In genomic region chr9:111966324-111966723, GRCh38 we compare ENCODE assay signal across 24 cellular contexts.
DNase-seq lines count a peak whose midpoint lies in the region; ATAC-seq and TF ChIP-seq lines count a peak whose summit lies in the region.
"Had no signal": no experiment of that assay in that cellular context is flagged by ENCODE, and none has a peak within 500 bp of the region (broad histone marks: within the 10 kb centered on the region; RNA-seq: fewer than 3 reads in every experiment).

No MANE protein-coding gene starts in this region.

- H4K91ac ChIP-seq in IMR-90 (ENCODE audit: insufficient read depth, low read depth, low read length), result peak overlapping the region; percentile 76

- H4K5ac ChIP-seq in IMR-90 (ENCODE audit: low read depth, low read length), result peak overlapping the region; percentile 78; the same call in 1 of the 2 replicates
- H4K5ac ChIP-seq in mesendoderm (ENCODE audit: low read length), result no peak overlapping the region

- H3K79me1 ChIP-seq in IMR-90 (ENCODE audit: low read depth in 1 of 2, low read length in 2 of 2) (peaks cover 0 to 8% of the 10 kb centered on the region in 2 experiments; a peak in 2 of 4 replicates), mesendoderm (ENCODE audit: low read length) (no peaks in the 10 kb centered on the region)

- H3K4ac ChIP-seq in IMR-90 (ENCODE audit: low read depth, low read length) (peak overlapping the region; percentile 85), mesendoderm (ENCODE audit: low read depth, low read length) (no peak overlapping the region)

- dilution Hi-C loops in IMR-90 (cut with HindIII; ENCODE audit: low sequenced_read_pairs, unreplicated experiment), result no loop called here

- peaks cover 12% of the 10 kb centered on the region for H3K27me3 Mint-ChIP-seq in activated T-helper 1 cell treated with anti-CD3 and anti-CD28 coated beads, Interleukin-12 subunit alpha, Interleukin-12 subunit beta, Interleukin-2, Interleukin-4 antibody, amounts not matched to agents 30 ng/mL and 10 ng/mL and 1 ng/mL, durations not matched to agents 14 hours and 24 hours and 36 hours (ENCODE audit: insufficient read depth)
- peaks cover 22% of the 10 kb centered on the region for H3K27me3 Mint-ChIP-seq in activated T-cell treated with anti-CD3 and anti-CD28 coated beads, Interleukin-2, amount 50 U/mL, for 72 hours (ENCODE audit: low read depth)

- no peak for TF ChIP-seq RAD21 in IMR-90 (IDR thresholded peaks at IDR 0.05; ENCODE audit: low read length)

- H3K27ac Mint-ChIP-seq in activated T-helper 1 cell treated with anti-CD3 and anti-CD28 coated beads, Interleukin-12 subunit alpha, Interleukin-12 subunit beta, Interleukin-2, Interleukin-4 antibody, amounts not matched to agents 30 ng/mL and 10 ng/mL and 1 ng/mL, durations not matched to agents 14 hours and 24 hours and 36 hours, result peak overlapping the region; percentile 33
- H3K27ac Mint-ChIP-seq in activated T-cell treated with anti-CD3 and anti-CD28 coated beads, Interleukin-2, amount 50 U/mL, for 72 hours, result no peak overlapping the region
- H3K27ac Mint-ChIP-seq: activated CD8-positive, alpha-beta memory T cell treated with anti-CD3 and anti-CD28 coated beads, Interleukin-2, amount 10 ng/mL, durations not matched to agents 7 days and 5 days; activated naive CD4-positive, alpha-beta T cell treated with anti-CD3 and anti-CD28 coated beads for 36 hours; naive thymus-derived CD4-positive, alpha-beta T cell had no signal

- BruUV-seq in IMR-90 (replicated peaks; lab: Mats Ljungman, UMichigan), result no TSS peak

- H3K18ac ChIP-seq in IMR-90 (ENCODE audit: low read depth, low read length) (peak overlapping the region; percentile 91; the same call in 1 of the 2 replicates), mesendoderm (ENCODE audit: low read length) (no peak overlapping the region)

- peak overlapping the region; percentile 81 for H3K14ac ChIP-seq in IMR-90 (replicated peaks; ENCODE audit: low read depth, low read length)

- no peaks in the 10 kb centered on the region for H3K9me3 Mint-ChIP-seq in activated T-helper 1 cell treated with anti-CD3 and anti-CD28 coated beads, Interleukin-12 subunit alpha, Interleukin-12 subunit beta, Interleukin-2, Interleukin-4 antibody, amounts not matched to agents 30 ng/mL and 10 ng/mL and 1 ng/mL, durations not matched to agents 14 hours and 24 hours and 36 hours
- H3K9me3 Mint-ChIP-seq in activated T-cell treated with anti-CD3 and anti-CD28 coated beads, Interleukin-2, amount 50 U/mL, for 72 hours, result no peaks in the 10 kb centered on the region
- H3K9me3 Mint-ChIP-seq: activated naive CD4-positive, alpha-beta T cell treated with anti-CD3 and anti-CD28 coated beads for 36 hours; immature natural killer cell had no signal

- H3K27me3 ChIP-seq in IMR-90 (ENCODE audit: control insufficient read depth, insufficient read depth, low read length) (no peaks in the 10 kb centered on the region), hepatocyte (no peaks in the 10 kb centered on the region), mesendoderm (ENCODE audit: insufficient read depth, low read length, poor library complexity) (no peaks in the 10 kb centered on the region), esophagus muscularis mucosa (no peaks in the 10 kb centered on the region)
- H3K27me3 ChIP-seq: gastroesophageal sphincter, upper lobe of left lung had no signal

- H3K9ac ChIP-seq in IMR-90 (ENCODE audit: low read depth, low read length) (no peak overlapping the region), mesendoderm (ENCODE audit: low read length) (no peak overlapping the region)

- H3K79me2 ChIP-seq in hepatocyte (no peaks in the 10 kb centered on the region), mesendoderm (ENCODE audit: control insufficient read depth, insufficient read depth, low read length) (no peaks in the 10 kb centered on the region)

- no peak overlapping the region for H3K4me3 Mint-ChIP-seq in activated T-helper 1 cell treated with anti-CD3 and anti-CD28 coated beads, Interleukin-12 subunit alpha, Interleukin-12 subunit beta, Interleukin-2, Interleukin-4 antibody, amounts not matched to agents 30 ng/mL and 10 ng/mL and 1 ng/mL, durations not matched to agents 14 hours and 24 hours and 36 hours
- no peak overlapping the region for H3K4me3 Mint-ChIP-seq in activated T-cell treated with anti-CD3 and anti-CD28 coated beads, Interleukin-2, amount 50 U/mL, for 72 hours
- H3K4me3 Mint-ChIP-seq: activated CD8-positive, alpha-beta memory T cell treated with anti-CD3 and anti-CD28 coated beads, Interleukin-2, amount 10 ng/mL, durations not matched to agents 7 days and 5 days; activated naive CD4-positive, alpha-beta T cell treated with anti-CD3 and anti-CD28 coated beads for 36 hours; immature natural killer cell; naive thymus-derived CD4-positive, alpha-beta T cell had no signal

- H3K56ac ChIP-seq in IMR-90 (ENCODE audit: extremely low read depth, insufficient read depth, low read length) (no peak overlapping the region), mesendoderm (ENCODE audit: low read length) (no peak overlapping the region)

- H2BK20ac ChIP-seq in IMR-90 (ENCODE audit: low read depth, low read length), result peak overlapping the region; percentile 94

- intact Hi-C loops in IMR-90 (cut with micrococcal nuclease), result no loop called here
- intact Hi-C loops in activated T-helper 1 cell treated with anti-CD3 and anti-CD28 coated beads, Interleukin-12 subunit alpha, Interleukin-12 subunit beta, Interleukin-2, Interleukin-4 antibody, amounts not matched to agents 30 ng/mL and 10 ng/mL and 1 ng/mL, durations not matched to agents 14 hours and 24 hours and 36 hours (cut with micrococcal nuclease), result no loop called here
- intact Hi-C loops in esophagus muscularis mucosa (cut with DNase I), result no loop called here

- H3K9me2 ChIP-seq in hepatocyte (replicated peaks; ENCODE audit: insufficient read depth), result no peaks in the 10 kb centered on the region

- H2AK5ac ChIP-seq in IMR-90 (ENCODE audit: low read depth, low read length) (peak overlapping the region; percentile 99), mesendoderm (ENCODE audit: low read length) (no peak overlapping the region)

- H3K36me3 ChIP-seq in IMR-90 (ENCODE audit: control insufficient read depth, insufficient read depth, low read length), result no peaks in the 10 kb centered on the region
- H3K36me3 ChIP-seq in hepatocyte (replicated peaks; ENCODE audit: insufficient read depth, low read depth), result no peaks in the 10 kb centered on the region
- no peaks in the 10 kb centered on the region for H3K36me3 ChIP-seq in mesendoderm (ENCODE audit: control insufficient read depth, insufficient read depth, low read length)
- H3K36me3 ChIP-seq in esophagus muscularis mucosa, result no peaks in the 10 kb centered on the region
- H3K36me3 ChIP-seq: gastroesophageal sphincter, upper lobe of left lung had no signal

- TF ChIP-seq CTCF in IMR-90 (conservative IDR thresholded peaks at IDR 0.05; ENCODE audit: low read depth, low read length) (no peak), hepatocyte (IDR thresholded peaks at IDR 0.05; ENCODE audit: poor library complexity) (no peak), esophagus muscularis mucosa (IDR thresholded peaks at IDR 0.05) (no peak)

- H4K8ac ChIP-seq in IMR-90 (ENCODE audit: low read depth in 2 of 2, low read length in 2 of 2), result peak overlapping the region; percentile 50 to 77
- no peak overlapping the region for H4K8ac ChIP-seq in mesendoderm (ENCODE audit: low read depth, low read length)

- H2BK15ac ChIP-seq in IMR-90 (ENCODE audit: low read depth, low read length), result peak overlapping the region; percentile 97
- no peak overlapping the region for H2BK15ac ChIP-seq in mesendoderm (replicated peaks; ENCODE audit: low read depth)

- peak overlapping the region; percentile 64 for H2AFZ ChIP-seq in IMR-90 (replicated peaks; ENCODE audit: low read length, poor library complexity)
- no peak overlapping the region for H2AFZ ChIP-seq in hepatocyte

- no peak for TF ChIP-seq EP300 in esophagus muscularis mucosa (IDR thresholded peaks at IDR 0.05)

- H3K23ac ChIP-seq in IMR-90 (ENCODE audit: low read depth, low read length) (0 out of 2 replicates have a peak overlapping the region, but pooled peaks have one; percentile 28), mesendoderm (ENCODE audit: low read length) (no peak overlapping the region)

- ATAC-seq in IMR-90 (ENCODE audit: low read depth) (no peak), GM18511 (IDR thresholded peaks at IDR 0.05; ENCODE audit: unreplicated experiment) (no peak)
- no peak for ATAC-seq in activated T-cell treated with anti-CD3 and anti-CD28 coated beads, Interleukin-2, amount 50 U/mL, for 72 hours (replicated peaks in 1 of 2)
- ATAC-seq: activated CD8-positive, alpha-beta memory T cell treated with anti-CD3 and anti-CD28 coated beads, Interleukin-2, amount 10 ng/mL, durations not matched to agents 7 days and 5 days; left ventricle myocardium superior; naive thymus-derived CD4-positive, alpha-beta T cell had no signal

- no peaks in the 10 kb centered on the region for H4K20me1 ChIP-seq in IMR-90 (ENCODE audit: insufficient read depth, low read length)
- no peaks in the 10 kb centered on the region for H4K20me1 ChIP-seq in hepatocyte (ENCODE audit: insufficient read depth, poor library complexity, severe bottlenecking)

- H3K27ac ChIP-seq in IMR-90 (ENCODE audit: insufficient read depth, low read length), result no peak overlapping the region; the same call in 1 of the 2 replicates
- H3K27ac ChIP-seq in hepatocyte, result peak overlapping the region; percentile 86
- no peak overlapping the region for H3K27ac ChIP-seq in mesendoderm (ENCODE audit: low read depth, low read length)
- H3K27ac ChIP-seq in esophagus muscularis mucosa (replicated peaks in 1 of 4), result no peak overlapping the region
- H3K27ac ChIP-seq: coronary artery, gastroesophageal sphincter, upper lobe of left lung had no signal

- POLR2A ChIA-PET in IMR-90 (lab: Charles Lee; ENCODE audit: unreplicated experiment), result no interaction called here

- no peaks in the 10 kb centered on the region for H3K36me3 Mint-ChIP-seq in activated T-helper 1 cell treated with anti-CD3 and anti-CD28 coated beads, Interleukin-12 subunit alpha, Interleukin-12 subunit beta, Interleukin-2, Interleukin-4 antibody, amounts not matched to agents 30 ng/mL and 10 ng/mL and 1 ng/mL, durations not matched to agents 14 hours and 24 hours and 36 hours (ENCODE audit: low read depth)
- no peaks in the 10 kb centered on the region for H3K36me3 Mint-ChIP-seq in activated T-cell treated with anti-CD3 and anti-CD28 coated beads, Interleukin-2, amount 50 U/mL, for 72 hours (ENCODE audit: insufficient read depth in 2 of 2)
- H3K36me3 Mint-ChIP-seq: activated CD8-positive, alpha-beta memory T cell treated with anti-CD3 and anti-CD28 coated beads, Interleukin-2, amount 10 ng/mL, durations not matched to agents 7 days and 5 days; immature natural killer cell had no signal

- H3K4me2 ChIP-seq in IMR-90 (ENCODE audit: low read depth, low read length), result no peak overlapping the region
- no peak overlapping the region for H3K4me2 ChIP-seq in hepatocyte
- H3K4me2 ChIP-seq in mesendoderm (ENCODE audit: low read length), result no peak overlapping the region
- H3K4me2 ChIP-seq: smooth muscle cell had no signal

- peaks cover 10% of the 10 kb centered on the region; the same call in 1 of the 2 replicates for H3K4me1 ChIP-seq in IMR-90 (ENCODE audit: control insufficient read depth, insufficient read depth, low read length)
- H3K4me1 ChIP-seq in hepatocyte (ENCODE audit: insufficient read depth), result peaks cover 6% of the 10 kb centered on the region
- no peaks in the 10 kb centered on the region for H3K4me1 ChIP-seq in mesendoderm (ENCODE audit: control insufficient read depth, low read depth, low read length)
- H3K4me1 ChIP-seq in esophagus muscularis mucosa, result no peaks in the 10 kb centered on the region
- H3K4me1 ChIP-seq: gastroesophageal sphincter had no signal

- H2BK120ac ChIP-seq in IMR-90 (ENCODE audit: low read depth, low read length) (peak overlapping the region; percentile 88), mesendoderm (ENCODE audit: low read depth, low read length) (no peak overlapping the region)

- H2AK9ac ChIP-seq in IMR-90 (replicated peaks; ENCODE audit: low read depth, low read length, poor library complexity), result peak overlapping the region; percentile 67

- WGBS in IMR-90 (ENCODE audit: extremely low coverage in 2 of 2, insufficient read length in 1 of 2), 2 experiments, result no CpG with 5 or more reads among the region's 10 CpGs
- WGBS in hepatocyte (ENCODE audit: low lambda C conversion rate, missing lambda C conversion rate), result 94% methylated on average over 10 of the region's 10 CpGs
- no CpG with 5 or more reads among the region's 10 CpGs for WGBS in mesendoderm (ENCODE audit: extremely low coverage, insufficient coverage, low lambda C conversion rate)
- WGBS in esophagus muscularis mucosa, result 92% methylated on average over 10 of the region's 10 CpGs

- H3K9me1 ChIP-seq in IMR-90 (ENCODE audit: insufficient read depth, low read length), result peaks cover 14% of the 10 kb centered on the region

- CTCF ChIA-PET in IMR-90 (lab: Yijun Ruan, JAX), result interaction anchor here (0.5 kb wide), 1 partner anchor 63 kb away, joined by 3 read pairs; no protein-coding TSS in a partner anchor

- H3K4me1 Mint-ChIP-seq in activated T-helper 1 cell treated with anti-CD3 and anti-CD28 coated beads, Interleukin-12 subunit alpha, Interleukin-12 subunit beta, Interleukin-2, Interleukin-4 antibody, amounts not matched to agents 30 ng/mL and 10 ng/mL and 1 ng/mL, durations not matched to agents 14 hours and 24 hours and 36 hours (ENCODE audit: low read depth), result peaks cover 7% of the 10 kb centered on the region
- peaks cover 21% of the 10 kb centered on the region for H3K4me1 Mint-ChIP-seq in activated T-cell treated with anti-CD3 and anti-CD28 coated beads, Interleukin-2, amount 50 U/mL, for 72 hours (ENCODE audit: low read depth)
- H3K4me1 Mint-ChIP-seq: immature natural killer cell had no signal

- DNase-seq in IMR-90 (no peak), hepatocyte (ENCODE audit: low spot score) (no peak), mesendoderm (no peak), esophagus muscularis mucosa (ENCODE audit: extremely low spot score) (no peak)
- DNase-seq in activated T-helper 1 cell treated with anti-CD3 and anti-CD28 coated beads, Interleukin-12 subunit alpha, Interleukin-12 subunit beta, Interleukin-2, Interleukin-4 antibody, amounts not matched to agents 30 ng/mL and 10 ng/mL and 1 ng/mL, durations not matched to agents 14 hours and 24 hours and 36 hours (ENCODE audit: low spot score), result no peak
- no peak for DNase-seq in activated T-cell treated with anti-CD3 and anti-CD28 coated beads, Interleukin-2, amount 50 U/mL, for 72 hours
- DNase-seq: activated CD4-positive, CD25-positive, alpha-beta regulatory T cell; activated CD8-positive, alpha-beta memory T cell treated with anti-CD3 and anti-CD28 coated beads, Interleukin-2, amount 10 ng/mL, durations not matched to agents 7 days and 5 days; activated T-cell treated with anti-CD3 and anti-CD28 coated beads, Interleukin-2, amount 50 U/mL, for 48 hours; effector memory CD4-positive, alpha-beta T cell; hypothalamus; immature natural killer cell; left ventricle myocardium superior; midbrain; naive thymus-derived CD4-positive, alpha-beta T cell; SHP77; substantia nigra; SW 1271; upper lobe of left lung had no signal

- H3K4me3 ChIP-seq in IMR-90 (ENCODE audit: insufficient read depth, low read depth, low read length), result no peak overlapping the region
- H3K4me3 ChIP-seq in hepatocyte, result no peak overlapping the region
- H3K4me3 ChIP-seq in mesendoderm (ENCODE audit: low read length), result no peak overlapping the region
- H3K4me3 ChIP-seq in esophagus muscularis mucosa, result no peak overlapping the region
- H3K4me3 ChIP-seq: coronary artery, gastroesophageal sphincter, smooth muscle cell, upper lobe of left lung had no signal

- H3K9me3 ChIP-seq in IMR-90 (ENCODE audit: control insufficient read depth, insufficient read depth, low read length), result no peaks in the 10 kb centered on the region
- no peaks in the 10 kb centered on the region for H3K9me3 ChIP-seq in hepatocyte (ENCODE audit: low read depth)
- no peaks in the 10 kb centered on the region for H3K9me3 ChIP-seq in esophagus muscularis mucosa
- H3K9me3 ChIP-seq: gastroesophageal sphincter, upper lobe of left lung had no signal

- H2BK5ac ChIP-seq in IMR-90 (ENCODE audit: low read depth, low read length, poor library complexity, severe bottlenecking) (peak overlapping the region; percentile 97), mesendoderm (ENCODE audit: low read length) (no peak overlapping the region)

- TF ChIP-seq POLR2A in IMR-90 (IDR thresholded peaks at IDR 0.05; ENCODE audit: low read depth, low read length) (no peak), esophagus muscularis mucosa (IDR thresholded peaks at IDR 0.05; ENCODE audit: low read depth) (no peak)

- in situ Hi-C loops in IMR-90 (cut with MboI; ENCODE audit: low sequenced_read_pairs), result no loop called here
